In the genomic region with DNA sequence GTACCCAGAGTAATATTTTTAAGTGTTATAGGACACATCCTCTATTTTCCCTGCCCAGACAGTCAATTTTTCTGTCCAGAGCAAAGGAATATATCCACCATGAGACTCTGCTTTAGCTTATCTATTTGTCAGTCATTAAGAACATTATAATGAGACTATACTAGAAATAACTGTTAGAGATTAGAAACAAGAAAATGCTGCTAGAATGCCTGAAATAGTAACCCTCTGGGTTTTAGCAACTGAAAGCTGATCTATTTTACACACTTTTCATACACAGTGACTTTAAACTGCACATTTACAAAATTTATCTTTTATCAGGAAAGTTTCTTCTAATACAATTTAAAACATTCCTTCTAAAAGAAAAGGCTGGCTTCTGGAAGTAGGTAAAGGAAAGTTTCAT, we compare ENCODE assay signal across 19 cellular contexts. TPM values are rescaled to one million over a fixed set of nuclear protein-coding genes. Genes with fewer than 3 reads are reported as not detected.
DNase-seq lines count a peak whose midpoint lies in the region; ATAC-seq and TF ChIP-seq lines count a peak whose summit lies in the region.
"Had no signal": no experiment of that assay in that cellular context is flagged by ENCODE, and none has a peak within 500 bp of the region (broad histone marks: within the 10 kb centered on the region; RNA-seq: fewer than 3 reads in every experiment).

No MANE protein-coding gene starts in this region.

- H3K27ac ChIP-seq in MM.1S (ENCODE audit: low read length): peak overlapping the region; percentile 74
- no peak overlapping the region for H3K27ac ChIP-seq in adrenal gland
- H3K27ac ChIP-seq: GM23248, Peyer's patch had no signal

- no peak overlapping the region for H3K4me3 Mint-ChIP-seq in activated naive CD4-positive, alpha-beta T cell treated with anti-CD3 and anti-CD28 coated beads, Interleukin-2, amount 50 U/mL, for 24 hours
- H3K4me3 Mint-ChIP-seq in activated naive CD4-positive, alpha-beta T cell treated with anti-CD3 and anti-CD28 coated beads for 36 hours: no peak overlapping the region

- H3K4me1 Mint-ChIP-seq in activated naive CD4-positive, alpha-beta T cell treated with anti-CD3 and anti-CD28 coated beads, Interleukin-2, amount 50 U/mL, for 24 hours: peaks cover 17% of the 10 kb centered on the region
- H3K4me1 Mint-ChIP-seq in activated naive CD4-positive, alpha-beta T cell treated with anti-CD3 and anti-CD28 coated beads for 36 hours (ENCODE audit: low read depth): peaks cover 7% of the 10 kb centered on the region

- H4K20me1 ChIP-seq in MM.1S (ENCODE audit: insufficient read depth, low read length): no peaks in the 10 kb centered on the region

- H3K36me3 ChIP-seq in MM.1S (replicated peaks; ENCODE audit: insufficient read depth, low read length) (no peaks in the 10 kb centered on the region), adrenal gland (replicated peaks in 1 of 2) (no peaks in the 10 kb centered on the region)

- no peak for TF ChIP-seq POLR2A in adrenal gland (IDR thresholded peaks at IDR 0.05)

- intact Hi-C loops in activated naive CD4-positive, alpha-beta T cell treated with anti-CD3 and anti-CD28 coated beads for 36 hours (cut with micrococcal nuclease): no loop called here
- intact Hi-C loops in adrenal gland (cut with DNase I): no loop called here

- no peaks in the 10 kb centered on the region for H3K9me3 ChIP-seq in MM.1S (replicated peaks; ENCODE audit: insufficient read depth, low read length)
- H3K9me3 ChIP-seq in adrenal gland (replicated peaks in 1 of 3): no peaks in the 10 kb centered on the region
- H3K9me3 ChIP-seq: Peyer's patch, SK-N-SH had no signal

- H3K79me2 ChIP-seq in MM.1S (ENCODE audit: low read length): peaks cover 60% of the 10 kb centered on the region

- H3F3A ChIP-seq in MM.1S (ENCODE audit: insufficient read depth, low read length): peaks cover 27% of the 10 kb centered on the region

- peaks cover 16% of the 10 kb centered on the region for H3K36me3 Mint-ChIP-seq in activated naive CD4-positive, alpha-beta T cell treated with anti-CD3 and anti-CD28 coated beads, Interleukin-2, amount 50 U/mL, for 24 hours
- peaks cover 14% of the 10 kb centered on the region for H3K36me3 Mint-ChIP-seq in activated naive CD4-positive, alpha-beta T cell treated with anti-CD3 and anti-CD28 coated beads for 36 hours (ENCODE audit: low read depth)

- no peaks in the 10 kb centered on the region for H3K27me3 Mint-ChIP-seq in activated naive CD4-positive, alpha-beta T cell treated with anti-CD3 and anti-CD28 coated beads, Interleukin-2, amount 50 U/mL, for 24 hours
- H3K27me3 Mint-ChIP-seq in activated naive CD4-positive, alpha-beta T cell treated with anti-CD3 and anti-CD28 coated beads for 36 hours (ENCODE audit: low read depth): no peaks in the 10 kb centered on the region

- peak overlapping the region; percentile 75 for H3K4me2 ChIP-seq in MM.1S (ENCODE audit: low read depth, low read length)
- H3K4me2 ChIP-seq: SK-N-SH had no signal

- peak; percentile 58 for ATAC-seq in GM21723 (IDR thresholded peaks at IDR 0.05; ENCODE audit: unreplicated experiment)
- ATAC-seq: HCT116 had no signal

- no peak for DNase-seq in activated naive CD4-positive, alpha-beta T cell treated with anti-CD3 and anti-CD28 coated beads for 36 hours
- DNase-seq in MM.1S (no peak), NCI-H526 treated with DMSO at 0.1 percent for 48 hours (lab: John Stamatoyannopoulos, UW) (no peak), hippocampal formation (lab: John Stamatoyannopoulos, UW) (no peak), KBM-7 (no peak), adrenal gland (no peak)
- DNase-seq: C1 segment of cervical spinal cord, COR-L47, GM23248, NCI-H187 treated with DMSO at 0.1 percent for 48 hours, NCI-H2171, NCI-H446 treated with DMSO at 0.1 percent for 48 hours, NCI-H82, Peyer's patch, Right ventricle myocardium superior, SK-N-SH had no signal

- peak overlapping the region; percentile 20; the same call in 1 of the 2 replicates for H3K9ac ChIP-seq in MM.1S (ENCODE audit: low read length)
- H3K9ac ChIP-seq: GM23248, SK-N-SH had no signal

- H3K9me3 Mint-ChIP-seq in activated naive CD4-positive, alpha-beta T cell treated with anti-CD3 and anti-CD28 coated beads, Interleukin-2, amount 50 U/mL, for 24 hours: no peaks in the 10 kb centered on the region
- no peaks in the 10 kb centered on the region for H3K9me3 Mint-ChIP-seq in activated naive CD4-positive, alpha-beta T cell treated with anti-CD3 and anti-CD28 coated beads for 36 hours

- in situ Hi-C loops in KBM-7 (cut with MboI; ENCODE audit: low pct_unique_long_range_greater_than_20kb, low sequenced_read_pairs): no loop called here

- peak overlapping the region; percentile 5 for H3K27ac Mint-ChIP-seq in activated naive CD4-positive, alpha-beta T cell treated with anti-CD3 and anti-CD28 coated beads, Interleukin-2, amount 50 U/mL, for 24 hours
- H3K27ac Mint-ChIP-seq in activated naive CD4-positive, alpha-beta T cell treated with anti-CD3 and anti-CD28 coated beads for 36 hours: no peak overlapping the region

- CTCF ChIA-PET in activated naive CD4-positive, alpha-beta T cell treated with anti-CD3 and anti-CD28 coated beads for 36 hours (lab: Charles Lee): no interaction called here

- H3K4me3 ChIP-seq in MM.1S (ENCODE audit: low read length): peak overlapping the region; percentile 25; the same call in 1 of the 2 replicates
- no peak overlapping the region for H3K4me3 ChIP-seq in adrenal gland
- H3K4me3 ChIP-seq: GM23248, Peyer's patch had no signal

- H3K4me1 ChIP-seq in MM.1S (ENCODE audit: low read length): peaks cover 46% of the 10 kb centered on the region
- H3K4me1 ChIP-seq in adrenal gland (replicated peaks in 1 of 2): no peaks in the 10 kb centered on the region
- H3K4me1 ChIP-seq: Peyer's patch had no signal

- H2AFZ ChIP-seq in MM.1S (ENCODE audit: low read length): no peak overlapping the region
- H2AFZ ChIP-seq: GM23248 had no signal

- no peaks in the 10 kb centered on the region for H3K9me2 ChIP-seq in MM.1S (replicated peaks; ENCODE audit: insufficient read depth, low read length)
- H3K9me2 ChIP-seq: SK-N-SH had no signal

- TF ChIP-seq CTCF in MM.1S (IDR thresholded peaks at IDR 0.05; ENCODE audit: low read length): no peak
- TF ChIP-seq CTCF in adrenal gland (IDR thresholded peaks at IDR 0.05): no peak

- H3K27me3 ChIP-seq in MM.1S (replicated peaks; ENCODE audit: insufficient read depth, low read length): no peaks in the 10 kb centered on the region
- H3K27me3 ChIP-seq in adrenal gland: no peaks in the 10 kb centered on the region
- H3K27me3 ChIP-seq: Peyer's patch had no signal

RNA-seq across cellular contexts. Expression of a gene that starts 39.6 kb away (rescaled TPM):
- 100 to 1,000 TPM; 102 to 103 TPM for total RNA-seq in activated naive CD4-positive, alpha-beta T cell treated with anti-CD3 and anti-CD28 coated beads for 36 hours
- 10 to 100 TPM; 13.5 to 70.8 (median 39.7) TPM for total RNA-seq in adrenal gland
- 10 to 100 TPM; 27.6 to 51.3 (median 32.4) TPM for polyA plus RNA-seq in adrenal gland
